ENCODE assay signal across 8 cellular contexts in the genomic region with DNA sequence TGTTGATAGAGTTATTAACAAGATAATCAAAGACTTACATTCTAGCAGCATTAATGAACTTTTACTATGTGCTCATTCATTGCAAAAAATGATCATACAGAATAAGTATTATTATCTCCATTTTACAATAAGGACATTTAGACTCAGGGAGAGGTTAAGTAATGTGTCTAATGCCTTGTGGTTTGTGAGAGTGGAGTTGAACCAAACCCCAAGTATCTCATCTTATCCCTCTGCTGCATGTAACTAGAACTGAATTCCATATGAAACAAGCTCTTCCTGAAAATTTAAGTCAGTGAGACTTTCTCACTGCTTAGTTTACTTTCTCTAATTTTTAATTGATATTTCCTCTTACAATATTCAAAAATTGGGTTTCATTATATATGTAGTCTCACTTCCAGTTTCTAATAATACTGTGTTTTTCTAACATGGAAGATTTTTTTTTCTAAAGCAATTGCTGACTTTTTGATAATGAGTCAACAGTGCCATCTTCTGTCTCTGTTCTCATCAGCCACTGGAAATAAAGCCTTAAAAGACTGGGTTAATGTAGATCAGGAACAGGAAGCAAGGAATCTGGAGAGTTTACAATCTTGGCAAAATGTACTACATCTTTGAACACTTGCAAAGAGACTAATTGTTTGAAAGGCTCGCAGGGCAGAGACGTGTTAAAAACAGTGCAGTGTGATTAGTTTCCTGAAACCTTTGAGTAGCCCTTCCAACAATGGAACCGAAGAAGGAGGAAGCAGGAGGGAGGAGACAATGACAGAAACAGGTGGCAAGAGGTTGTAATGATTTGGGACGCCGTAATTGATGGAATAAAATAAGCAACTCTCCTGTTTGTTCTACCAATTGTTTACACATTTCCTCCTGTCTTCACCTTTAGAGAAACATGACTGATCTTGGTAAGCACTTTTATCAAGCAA.
DNase-seq lines count a peak whose midpoint lies in the region; ATAC-seq and TF ChIP-seq lines count a peak whose summit lies in the region.

No MANE protein-coding gene starts in this region.

- H3K27ac ChIP-seq in C4-2B (no peak overlapping the region), esophagus squamous epithelium (no peak overlapping the region)

- ATAC-seq in GM19438 (IDR thresholded peaks at IDR 0.05; ENCODE audit: low read depth, unreplicated experiment): peak; percentile 77
- ATAC-seq in HG03354 (IDR thresholded peaks at IDR 0.05; ENCODE audit: poor library complexity, severe bottlenecking, unreplicated experiment): peak; percentile 90
- ATAC-seq in T-helper 17 cell: no peak

- H3K4me3 Mint-ChIP-seq in T-helper 17 cell: no peak overlapping the region

- peaks cover 0 to 5% (median 0%) of the 10 kb centered on the region in 3 donors for H3K4me1 ChIP-seq in esophagus squamous epithelium

- peak; percentile 44 for TF ChIP-seq CTCF in C4-2B (conservative IDR thresholded peaks at IDR 0.05)
- TF ChIP-seq CTCF in esophagus squamous epithelium (IDR thresholded peaks at IDR 0.05): peak in 4 of 6 experiments; percentile 26 to 51 (median 39)

- no peaks in the 10 kb centered on the region for H3K27me3 Mint-ChIP-seq in T-helper 17 cell

- no peaks in the 10 kb centered on the region for H3K27me3 ChIP-seq in esophagus squamous epithelium

- DNase-seq in NCI-H69 (lab: John Stamatoyannopoulos, UW) (peak; percentile 83), esophagus squamous epithelium (lab: John Stamatoyannopoulos, UW) (no peak), T-helper 17 cell (no peak), cerebellar nuclear complex (lab: John Stamatoyannopoulos, UW) (no peak)
- DNase-seq in stimulated activated naive CD4-positive, alpha-beta T cell treated with Interleukin-2 at 50 U/mL for 16 hours (lab: John Stamatoyannopoulos, UW): no peak

- no peaks in the 10 kb centered on the region for H3K36me3 Mint-ChIP-seq in T-helper 17 cell (ENCODE audit: low read depth)

- H3K36me3 ChIP-seq in esophagus squamous epithelium: no peaks in the 10 kb centered on the region

- H3K9me3 ChIP-seq in esophagus squamous epithelium: no peaks in the 10 kb centered on the region
- no peaks in the 10 kb centered on the region for H3K9me3 ChIP-seq in T-helper 17 cell (ENCODE audit: control insufficient read depth, low read length, poor library complexity, severe bottlenecking)

- H3K4me1 Mint-ChIP-seq in T-helper 17 cell: no peaks in the 10 kb centered on the region

- H3K4me3 ChIP-seq in esophagus squamous epithelium: peak overlapping the region in 1 of 4 donors; percentile 37

- no peak for TF ChIP-seq POLR2A in esophagus squamous epithelium (IDR thresholded peaks at IDR 0.05)

- no peak overlapping the region for H3K27ac Mint-ChIP-seq in T-helper 17 cell

- WGBS in esophagus squamous epithelium, 2 donors: 1 to 2% methylated on average over 5 of the region's 5 CpGs

- intact Hi-C loops in esophagus squamous epithelium (cut with DNase I): no loop called here
